ENCODE assay signal across 13 cellular contexts in genomic region chr2:63993871-63994270, GRCh38.
"Had no signal": no experiment of that assay in that cellular context is flagged by ENCODE, and none has a peak within 500 bp of the region (broad histone marks: within the 10 kb centered on the region; RNA-seq: fewer than 3 reads in every experiment).

No MANE protein-coding gene starts in this region.

- H3K27me3 ChIP-seq: cardiac muscle cell, esophagus muscularis mucosa, foreskin keratinocyte, stomach had no signal

- H3K27me3 Mint-ChIP-seq: activated naive CD8-positive, alpha-beta T cell treated with anti-CD3 and anti-CD28 coated beads, Interleukin-2, amount 10 ng/mL, durations not matched to agents 7 days and 5 days; memory B cell had no signal

- H3K9me3 ChIP-seq: esophagus muscularis mucosa, thoracic aorta had no signal

- H3K36me3 ChIP-seq: cardiac muscle cell, esophagus muscularis mucosa, stomach, thoracic aorta had no signal

- H3K4me3 Mint-ChIP-seq: activated naive CD8-positive, alpha-beta T cell treated with anti-CD3 and anti-CD28 coated beads, Interleukin-2, amount 10 ng/mL, durations not matched to agents 7 days and 5 days; memory B cell; nephron progenitor cell had no signal

- H3K27ac Mint-ChIP-seq: activated naive CD8-positive, alpha-beta T cell treated with anti-CD3 and anti-CD28 coated beads, Interleukin-2, amount 10 ng/mL, durations not matched to agents 7 days and 5 days; memory B cell; nephron progenitor cell had no signal

- DNase-seq: activated naive CD8-positive, alpha-beta T cell treated with anti-CD3 and anti-CD28 coated beads, Interleukin-2, amount 10 ng/mL, durations not matched to agents 7 days and 5 days; aorta; foreskin keratinocyte; left colon; nephron progenitor cell; stimulated activated CD4-positive, alpha-beta T cell treated with anti-CD3 and anti-CD28 coated beads, Interleukin-4, amount 100 ng/mL, for 1 hour; stimulated activated CD8-positive, alpha-beta memory T cell treated with anti-CD3 and anti-CD28 coated beads, Interleukin-4, amount 100 ng/mL, for 48 hours; stomach had no signal

- H3K4me3 ChIP-seq: cardiac muscle cell, esophagus muscularis mucosa, stomach, thoracic aorta had no signal

- H3K27ac ChIP-seq: cardiac muscle cell, esophagus muscularis mucosa, foreskin keratinocyte, stomach, thoracic aorta had no signal

- ATAC-seq: activated CD4-positive, CD25-positive, alpha-beta regulatory T cell treated with anti-CD3 and anti-CD28 coated beads, Interleukin-2, amount 50 U/mL, for 24 hours; foreskin keratinocyte; left colon had no signal

- H3K4me1 Mint-ChIP-seq: nephron progenitor cell had no signal

- H3K4me1 ChIP-seq: foreskin keratinocyte had no signal
